Comparison of ENCODE assay signal across 11 cellular contexts in the genomic region with DNA sequence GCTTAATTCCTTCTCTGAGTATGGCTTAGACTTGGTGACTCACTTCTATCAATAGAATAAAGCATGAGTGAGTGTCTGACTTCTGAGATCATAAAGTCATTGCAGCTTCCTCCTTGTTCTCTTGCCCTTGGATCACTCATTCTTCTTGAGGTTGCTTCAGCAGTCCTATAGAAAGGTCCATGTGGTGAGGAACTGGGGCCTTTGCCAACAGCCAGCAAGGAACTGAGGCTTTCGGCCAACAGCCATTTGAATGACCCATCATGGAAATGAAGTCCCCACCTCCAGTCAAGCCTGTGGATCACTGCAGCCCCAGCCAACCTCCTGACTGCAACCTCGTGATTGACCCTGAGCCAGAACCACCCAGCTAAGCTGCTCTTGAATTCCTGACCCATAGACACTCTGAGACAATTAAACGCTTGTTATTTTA.
DNase-seq lines count a peak whose midpoint lies in the region; ATAC-seq and TF ChIP-seq lines count a peak whose summit lies in the region.
"Had no signal": no experiment of that assay in that cellular context is flagged by ENCODE, and none has a peak within 500 bp of the region (broad histone marks: within the 10 kb centered on the region; RNA-seq: fewer than 3 reads in every experiment).

No MANE protein-coding gene starts in this region.

- intact Hi-C loops in left cardiac atrium (cut with DNase I): no loop called here
- intact Hi-C loops in Caco-2 (cut with micrococcal nuclease; ENCODE audit: unreplicated experiment): no loop called here

- BruUV-seq in Caco-2 (replicated peaks; lab: Mats Ljungman, UMichigan): no TSS peak

- no peak overlapping the region for H3K4me3 Mint-ChIP-seq in Caco-2 (ENCODE audit: unreplicated experiment)
- H3K4me3 Mint-ChIP-seq: IgD-negative memory B cell had no signal

- no peak overlapping the region for H3K27ac Mint-ChIP-seq in Caco-2 (ENCODE audit: unreplicated experiment)
- H3K27ac Mint-ChIP-seq: IgD-negative memory B cell had no signal

- CTCF ChIA-PET in Caco-2 (lab: Charles Lee): no interaction called here

- H3K36me3 Mint-ChIP-seq in Caco-2 (ENCODE audit: insufficient read depth, unreplicated experiment): peaks cover 23% of the 10 kb centered on the region

- H3K27me3 ChIP-seq in Caco-2 (replicated peaks; ENCODE audit: control insufficient read depth, insufficient read depth, low read length): no peaks in the 10 kb centered on the region

- peaks cover 9% of the 10 kb centered on the region; the same call in 1 of the 2 replicates for H3K4me1 ChIP-seq in Caco-2

- H3K4me3 ChIP-seq in astrocyte of the spinal cord (ENCODE audit: low read depth, low read length) (no peak overlapping the region), Caco-2 (ENCODE audit: low read depth, low read length) (no peak overlapping the region)

- POLR2A ChIA-PET in Caco-2 (lab: Charles Lee): no interaction called here

- in situ Hi-C loops in astrocyte of the spinal cord (cut with HindIII; ENCODE audit: low sequenced_read_pairs): no loop called here

- ATAC-seq in left cardiac atrium: peak in 1 of 2 donors; percentile 36
- no peak for ATAC-seq in HG03196 (IDR thresholded peaks at IDR 0.05; ENCODE audit: unreplicated experiment)

- peak; percentile 84 for DNase-seq in HS-27A (ENCODE audit: low read depth)
- DNase-seq in astrocyte of the spinal cord (ENCODE audit: low read depth, low spot score): peak; percentile 99
- DNase-seq in left cardiac atrium: peak; percentile 46
- DNase-seq in superior temporal gyrus (ENCODE audit: extremely low spot score): peak; percentile 75
- DNase-seq in activated naive CD4-positive, alpha-beta T cell treated with anti-CD3 and anti-CD28 coated beads, Interleukin-2, amount 50 U/mL, for 16 hours: no peak
- no peak for DNase-seq in Caco-2
- DNase-seq in iPS-NIHi7 (ENCODE audit: extremely low spot score): no peak
- DNase-seq: central memory CD4-positive, alpha-beta T cell; stimulated activated CD4-positive, alpha-beta T cell treated with anti-CD3 and anti-CD28 coated beads, Interleukin-1b, Interleukin-23, amount 100 ng/mL, for 48 hours had no signal

- TF ChIP-seq CTCF in astrocyte of the spinal cord (IDR thresholded peaks at IDR 0.05; ENCODE audit: low read depth, low read length): no peak
- TF ChIP-seq CTCF in Caco-2 (IDR thresholded peaks at IDR 0.05; ENCODE audit: insufficient read depth in 1 of 2, low read depth in 1 of 2, low read length in 1 of 2, severe bottlenecking in 1 of 2, unreplicated experiment in 1 of 2): no peak

- H3K9me3 Mint-ChIP-seq in Caco-2 (ENCODE audit: unreplicated experiment): no peaks in the 10 kb centered on the region
- H3K9me3 Mint-ChIP-seq: IgD-negative memory B cell had no signal

- H3K36me3 ChIP-seq in Caco-2 (ENCODE audit: control insufficient read depth, insufficient read depth, low read length): no peaks in the 10 kb centered on the region

- H3K4me1 Mint-ChIP-seq in Caco-2 (ENCODE audit: low read depth, unreplicated experiment): peaks cover 18% of the 10 kb centered on the region

- no peaks in the 10 kb centered on the region for H3K27me3 Mint-ChIP-seq in Caco-2 (ENCODE audit: insufficient read depth, unreplicated experiment)
- H3K27me3 Mint-ChIP-seq: IgD-negative memory B cell had no signal

- no peaks in the 10 kb centered on the region for H3K9me3 ChIP-seq in Caco-2

Comparison
In these comparisons a context has a peak if more than half of its experiments do, and no peak if none do; other contexts are left out.
1. DNase-seq: peak in HS-27A (single experiment), astrocyte of the spinal cord (single experiment), left cardiac atrium (single experiment) and superior temporal gyrus (single experiment); none in activated naive CD4-positive, alpha-beta T cell treated with anti-CD3 and anti-CD28 coated beads, Interleukin-2, amount 50 U/mL, for 16 hours (single experiment), Caco-2 (0 of 2) and iPS-NIHi7 (single experiment).